Comparison of ENCODE assay signal across 8 cellular contexts in the genomic region with DNA sequence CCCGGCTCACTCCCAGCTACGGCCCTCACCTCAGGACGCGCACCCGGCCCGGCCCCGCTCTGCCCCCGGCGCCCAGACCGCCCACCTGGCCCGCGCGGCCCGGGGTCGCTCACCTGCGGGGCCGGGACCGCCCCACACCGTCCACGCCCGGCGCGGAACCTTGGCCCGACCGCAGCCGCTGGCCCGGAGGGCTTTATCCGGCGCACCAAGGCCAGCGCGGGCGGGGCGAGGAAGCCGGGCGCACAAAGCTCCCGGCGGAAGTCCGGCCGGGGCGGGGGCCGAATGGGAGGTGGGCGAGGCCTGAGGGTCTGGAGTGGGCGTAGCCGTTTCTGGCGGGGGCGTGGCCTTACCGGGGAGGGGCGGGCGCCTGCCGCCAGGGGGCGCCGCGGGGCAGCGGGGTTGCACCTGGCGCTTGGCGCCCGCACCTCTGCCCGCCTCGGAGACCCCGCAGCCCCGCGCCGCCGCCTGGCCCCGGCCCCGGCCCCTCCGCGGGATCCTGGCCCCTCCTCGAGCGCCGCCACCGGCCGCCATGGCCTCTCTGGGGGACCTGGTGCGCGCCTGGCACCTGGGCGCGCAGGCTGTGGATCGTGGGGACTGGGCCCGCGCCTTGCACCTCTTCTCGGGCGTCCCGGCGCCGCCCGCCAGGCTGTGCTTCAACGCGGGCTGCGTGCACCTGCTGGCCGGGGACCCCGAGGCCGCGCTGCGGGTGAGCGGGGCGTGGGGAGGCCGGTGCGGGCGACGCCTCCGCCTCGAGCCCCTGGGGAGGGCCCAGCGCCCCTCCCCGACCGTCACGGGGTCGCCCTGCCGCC. TPM values are rescaled to one million over a fixed set of nuclear protein-coding genes. Genes with fewer than 3 reads are reported as not detected.
A peak's percentile ranks its signal among the peaks of the same experiment; 100 is the strongest.
DNase-seq lines count a peak whose midpoint lies in the region; ATAC-seq lines count a peak whose summit lies in the region.

A gene with protein sequence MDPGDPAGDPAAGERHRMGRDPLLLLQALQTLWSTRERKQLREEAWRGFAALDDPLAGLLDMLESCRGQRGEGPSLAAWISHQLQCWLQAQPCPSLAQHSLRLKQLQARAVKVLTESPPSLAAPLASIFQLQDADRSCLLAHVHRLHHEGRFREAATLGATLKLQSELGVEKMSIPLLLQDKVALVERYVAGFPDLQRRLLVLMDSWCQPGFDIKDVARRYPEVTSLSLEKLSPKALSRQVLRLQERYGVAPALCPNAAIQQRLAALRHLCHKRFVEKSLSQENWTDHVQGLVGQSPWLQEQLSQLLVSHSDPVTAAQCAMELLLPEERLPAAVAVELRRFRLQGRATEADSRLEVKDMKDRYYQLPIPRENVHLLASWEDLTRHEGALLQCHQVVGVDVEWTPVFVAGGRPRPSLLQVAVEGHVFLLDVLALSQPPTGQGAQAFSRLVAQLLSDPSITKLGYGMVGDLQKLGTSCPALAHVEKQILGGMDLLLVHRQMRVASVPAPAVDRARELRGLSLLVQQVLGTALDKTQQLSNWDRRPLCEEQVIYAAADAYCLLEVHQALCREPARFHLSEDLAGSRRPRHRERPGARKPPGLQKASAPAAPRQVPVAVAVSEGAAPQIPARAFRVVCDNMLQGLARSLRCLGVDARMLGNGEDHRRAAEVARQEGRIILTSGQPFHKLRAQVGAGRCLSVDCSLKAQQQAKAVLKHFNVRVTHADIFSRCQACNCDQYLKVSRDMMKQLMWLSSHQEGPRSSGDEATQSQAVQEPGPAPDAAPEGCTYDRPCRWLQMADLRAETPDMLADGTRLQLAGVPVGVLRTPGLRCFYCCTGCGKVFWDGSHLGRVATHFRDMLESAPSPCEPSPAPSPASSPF (minus strand): TSS at position 162 of the 809 bp plus-strand sequence. CDS start 27,805 bp downstream, outside the sequence.
A gene with protein sequence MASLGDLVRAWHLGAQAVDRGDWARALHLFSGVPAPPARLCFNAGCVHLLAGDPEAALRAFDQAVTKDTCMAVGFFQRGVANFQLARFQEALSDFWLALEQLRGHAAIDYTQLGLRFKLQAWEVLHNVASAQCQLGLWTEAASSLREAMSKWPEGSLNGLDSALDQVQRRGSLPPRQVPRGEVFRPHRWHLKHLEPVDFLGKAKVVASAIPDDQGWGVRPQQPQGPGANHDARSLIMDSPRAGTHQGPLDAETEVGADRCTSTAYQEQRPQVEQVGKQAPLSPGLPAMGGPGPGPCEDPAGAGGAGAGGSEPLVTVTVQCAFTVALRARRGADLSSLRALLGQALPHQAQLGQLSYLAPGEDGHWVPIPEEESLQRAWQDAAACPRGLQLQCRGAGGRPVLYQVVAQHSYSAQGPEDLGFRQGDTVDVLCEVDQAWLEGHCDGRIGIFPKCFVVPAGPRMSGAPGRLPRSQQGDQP (plus strand): TSS at position 393 of the 809 bp plus-strand sequence. CDS start 137 bp downstream, at position 530.

- ATAC-seq in GM21515 (IDR thresholded peaks at IDR 0.05; ENCODE audit: unreplicated experiment) (peak; percentile 83), esophagus mucosa (peak; percentile 94)

- H3K9me3 ChIP-seq in HUES64 (ENCODE audit: insufficient read depth, low read depth, low read length): no peaks in the 10 kb centered on the region
- H3K9me3 ChIP-seq in muscle layer of duodenum (ENCODE audit: control insufficient read depth in 1 of 2, low read length in 2 of 2): no peaks in the 10 kb centered on the region

- H3K4me3 ChIP-seq in HUES64 (ENCODE audit: low read length): peak within 1 kb of the TSS; percentile 87
- H3K4me3 ChIP-seq in muscle layer of duodenum (ENCODE audit: low read depth in 1 of 2, low read length in 2 of 2): peak within 1 kb of the TSS; percentile 70 to 89

- 2% methylated on average over 108 of the region's 108 CpGs for WGBS in HUES64

- H3K27me3 ChIP-seq in HUES64 (ENCODE audit: insufficient read depth, low read length): peaks cover 16% of the 10 kb centered on the region
- no peaks in the 10 kb centered on the region for H3K27me3 ChIP-seq in muscle layer of duodenum (ENCODE audit: low read depth, low read length)

- H3K27ac ChIP-seq in HUES64 (ENCODE audit: low read depth, low read length) (no peak within 1 kb of the TSS), muscle layer of duodenum (ENCODE audit: low read length) (peak within 1 kb of the TSS; percentile 35)

- H3K9ac ChIP-seq in HUES64 (ENCODE audit: low read depth, low read length): peak within 1 kb of the TSS; percentile 78

- H3K4me1 ChIP-seq in HUES64 (ENCODE audit: insufficient read depth, low read length) (peaks cover 5% of the 10 kb centered on the region; the same call in 1 of the 2 replicates), muscle layer of duodenum (ENCODE audit: control insufficient read depth in 1 of 2, insufficient read depth in 2 of 2, low read length in 2 of 2) (peaks cover 0 to 21% of the 10 kb centered on the region in 2 donors)

- DNase-seq in DMS 273 treated with DMSO at 0.1 percent for 48 hours (lab: John Stamatoyannopoulos, UW): peak; percentile 46
- DNase-seq in OCI-M1 (lab: John Stamatoyannopoulos, UW): peak; percentile 95
- DNase-seq in activated T-cell treated with anti-CD3 and anti-CD28 coated beads, Interleukin-2, amount 50 U/mL, for 1 hour: peak; percentile 98
- peak; percentile 90 to 92 for DNase-seq in stimulated activated CD8-positive, alpha-beta memory T cell treated with anti-CD3 and anti-CD28 coated beads, Interleukin-7, amount 100 ng/mL, for 1 hour (ENCODE audit: low read depth in 2 of 2)

- H3K36me3 ChIP-seq in HUES64 (ENCODE audit: insufficient read depth, low read length): peaks cover 2% of the 10 kb centered on the region; the same call in 1 of the 2 replicates
- H3K36me3 ChIP-seq in muscle layer of duodenum (ENCODE audit: control insufficient read depth in 1 of 2, insufficient read depth in 2 of 2, low read length in 2 of 2): no peaks in the 10 kb centered on the region

RNA-seq across cellular contexts. Expression of the first gene that starts in this region (rescaled TPM):
- polyA plus RNA-seq in HUES64 (2013, experiment 1 of 2): 4.1 TPM
- polyA plus RNA-seq in HUES64 (2013, experiment 2 of 2): 6.3 TPM
- 8.1 TPM for total RNA-seq in esophagus mucosa

RNA-seq across cellular contexts. Expression of the second gene that starts in this region (rescaled TPM):
- polyA plus RNA-seq in HUES64 (2013, experiment 1 of 2): 0.25 TPM
- 0.32 TPM for polyA plus RNA-seq in HUES64 (2013, experiment 2 of 2)
- total RNA-seq in esophagus mucosa: 5.5 TPM

Comparison
In these comparisons a context has a peak if more than half of its experiments do, and no peak if none do; other contexts are left out.
1. DNase-seq: peak in every context shown above with its lines; median percentile 98 in activated T-cell treated with anti-CD3 and anti-CD28 coated beads, Interleukin-2, amount 50 U/mL, for 1 hour; 95 in OCI-M1; 91 in stimulated activated CD8-positive, alpha-beta memory T cell treated with anti-CD3 and anti-CD28 coated beads, Interleukin-7, amount 100 ng/mL, for 1 hour; 46 in DMS 273 treated with DMSO at 0.1 percent for 48 hours.